Comparison of ENCODE assay signal across 10 cellular contexts in the genomic region with DNA sequence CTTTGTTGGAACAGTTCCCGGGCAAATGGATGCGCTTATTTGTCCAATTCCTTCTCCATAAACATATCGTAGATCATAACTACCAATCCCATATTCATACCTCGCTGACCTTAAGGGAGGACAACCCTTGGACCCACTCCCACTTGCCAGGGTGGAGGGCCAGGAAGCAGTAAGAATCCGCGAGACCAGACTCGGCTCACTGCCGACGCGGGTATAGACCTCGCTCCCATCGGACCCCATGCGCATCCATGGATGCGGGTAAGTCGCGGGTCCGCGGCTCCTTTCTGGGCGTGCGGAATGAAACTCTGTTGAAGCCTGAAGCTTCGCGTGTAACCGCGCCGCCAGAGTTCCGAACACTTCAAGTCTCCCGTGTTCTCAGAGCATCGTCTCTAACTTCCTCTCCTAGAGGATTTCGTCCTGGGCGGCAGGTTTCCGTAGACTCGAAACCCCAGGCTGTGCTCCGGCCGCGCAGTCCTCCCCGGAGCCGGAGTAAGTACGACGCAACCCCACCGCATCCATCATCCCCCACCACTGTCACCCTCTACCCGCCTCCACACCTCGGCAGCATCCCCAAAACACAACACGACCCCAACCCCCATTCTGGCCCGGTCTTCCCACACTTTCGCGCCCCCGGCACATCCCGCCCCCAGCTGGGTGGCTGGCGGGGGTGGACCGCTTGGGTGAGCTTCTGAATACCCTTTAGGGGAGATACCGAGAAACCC. TPM values are rescaled to one million over a fixed set of nuclear protein-coding genes. Genes with fewer than 3 reads are reported as not detected.
DNase-seq lines count a peak whose midpoint lies in the region; ATAC-seq and TF ChIP-seq lines count a peak whose summit lies in the region.
"Had no signal": no experiment of that assay in that cellular context is flagged by ENCODE, and none has a peak within 500 bp of the region (broad histone marks: within the 10 kb centered on the region; RNA-seq: fewer than 3 reads in every experiment).

No MANE protein-coding gene starts in this region.

- H3K4me3 ChIP-seq in LNCaP clone FGC (ENCODE audit: low read depth, low read length) = peak overlapping the region; percentile 37
- peak overlapping the region; percentile 86 for H3K4me3 ChIP-seq in epithelial cell of esophagus (ENCODE audit: low read length)
- no peak overlapping the region for H3K4me3 ChIP-seq in uterus
- H3K4me3 ChIP-seq: HAP-1 had no signal

- peaks cover 31% of the 10 kb centered on the region for H3K27me3 ChIP-seq in CD4-positive, alpha-beta T cell (ENCODE audit: control insufficient read depth, insufficient read depth, low read length)
- peaks cover 0 to 51% of the 10 kb centered on the region in 2 donors for H3K27me3 ChIP-seq in uterus

- intact Hi-C loops in CD4-positive, alpha-beta T cell (cut with DNase I, micrococcal nuclease) = no loop called here
- intact Hi-C loops in uterus (cut with DNase I; ENCODE audit: low total_unique reads) = no loop called here

- peaks cover 56% of the 10 kb centered on the region for H3K27me3 Mint-ChIP-seq in CD4-positive, alpha-beta T cell
- H3K27me3 Mint-ChIP-seq in naive thymus-derived CD8-positive, alpha-beta T cell = peaks cover 34 to 65% (median 41%) of the 10 kb centered on the region in 5 donors

- ATAC-seq in CD4-positive, alpha-beta T cell (ENCODE audit: poor library complexity) = no peak
- no peak for ATAC-seq in naive thymus-derived CD8-positive, alpha-beta T cell
- ATAC-seq in HG03442 (IDR thresholded peaks at IDR 0.05; ENCODE audit: unreplicated experiment) (no peak), HG02970 (IDR thresholded peaks at IDR 0.05; ENCODE audit: low FRiP score, unreplicated experiment) (no peak)

- H3K36me3 Mint-ChIP-seq in CD4-positive, alpha-beta T cell (ENCODE audit: low read depth) = no peaks in the 10 kb centered on the region
- H3K36me3 Mint-ChIP-seq in naive thymus-derived CD8-positive, alpha-beta T cell = peaks cover 0 to 5% (median 0%) of the 10 kb centered on the region in 3 donors

- CTCF ChIA-PET in CD4-positive, alpha-beta T cell (lab: Charles Lee) = no interaction called here

- POLR2A ChIA-PET in CD4-positive, alpha-beta T cell (lab: Charles Lee) = no interaction called here
- POLR2A ChIA-PET in naive thymus-derived CD8-positive, alpha-beta T cell (lab: Charles Lee) = no interaction called here

- H3K9me3 ChIP-seq in CD4-positive, alpha-beta T cell (ENCODE audit: control insufficient read depth, low read length) = no peaks in the 10 kb centered on the region
- no peaks in the 10 kb centered on the region for H3K9me3 ChIP-seq in uterus

- no peak for TF ChIP-seq CTCF in CD4-positive, alpha-beta T cell (IDR thresholded peaks at IDR 0.05)
- TF ChIP-seq CTCF in LNCaP clone FGC (IDR thresholded peaks at IDR 0.05; ENCODE audit: control insufficient read depth, extremely low read depth, insufficient read depth) = no peak
- no peak for TF ChIP-seq CTCF in epithelial cell of esophagus (IDR thresholded peaks at IDR 0.05; ENCODE audit: insufficient read depth, low read depth, low read length, missing control alignments)
- no peak for TF ChIP-seq CTCF in uterus (IDR thresholded peaks at IDR 0.05)

- H3K27ac Mint-ChIP-seq in CD4-positive, alpha-beta T cell = no peak overlapping the region
- no peak overlapping the region for H3K27ac Mint-ChIP-seq in naive thymus-derived CD8-positive, alpha-beta T cell

- H3K4me1 ChIP-seq in uterus = peaks cover 0 to 4% of the 10 kb centered on the region in 2 donors
- H3K4me1 ChIP-seq: HAP-1 had no signal

- no peak overlapping the region for H3K27ac ChIP-seq in CD4-positive, alpha-beta T cell (ENCODE audit: low read depth, low read length)
- no peak overlapping the region for H3K27ac ChIP-seq in uterus

- no peaks in the 10 kb centered on the region for H3K36me3 ChIP-seq in uterus
- H3K36me3 ChIP-seq: HAP-1 had no signal

- H3K4me3 Mint-ChIP-seq in CD4-positive, alpha-beta T cell = peak overlapping the region; percentile 67
- H3K4me3 Mint-ChIP-seq in naive thymus-derived CD8-positive, alpha-beta T cell = peak overlapping the region; percentile 22 to 79 (median 53)

- peaks cover 6% of the 10 kb centered on the region for H3K4me1 Mint-ChIP-seq in CD4-positive, alpha-beta T cell (ENCODE audit: low read depth)
- H3K4me1 Mint-ChIP-seq in naive thymus-derived CD8-positive, alpha-beta T cell = peaks cover 4 to 12% (median 5%) of the 10 kb centered on the region in 4 donors

- no peak for TF ChIP-seq POLR2A in uterus (IDR thresholded peaks at IDR 0.05)

- no peak for DNase-seq in CD4-positive, alpha-beta T cell
- DNase-seq in LNCaP clone FGC (ENCODE audit: low read depth) (no peak), epithelial cell of esophagus (ENCODE audit: low read depth) (peak; percentile 51), NCI-H526 treated with DMSO at 0.1 percent for 48 hours (lab: John Stamatoyannopoulos, UW) (no peak), uterus (no peak)
- DNase-seq in naive thymus-derived CD8-positive, alpha-beta T cell = no peak
- DNase-seq: DND-41 had no signal

- peaks cover 10% of the 10 kb centered on the region for H3K9me3 Mint-ChIP-seq in CD4-positive, alpha-beta T cell
- H3K9me3 Mint-ChIP-seq in naive thymus-derived CD8-positive, alpha-beta T cell = peaks cover 3 to 19% (median 13%) of the 10 kb centered on the region in 9 donors

RNA-seq across cellular contexts. Expression of gene DSC3, which starts 1.0 kb away (rescaled TPM):
- not detected for total RNA-seq in CD4-positive, alpha-beta T cell
- not detected for total RNA-seq in naive thymus-derived CD8-positive, alpha-beta T cell
- polyA plus RNA-seq in naive thymus-derived CD8-positive, alpha-beta T cell = not detected
- total RNA-seq in uterus = 10 to 100 TPM in 1 of 4 donors, 1 to 10 TPM in 1, not detected in 2; 1.3 to 15.7 TPM

Comparison
In these comparisons a context has a peak if more than half of its experiments do, and no peak if none do; other contexts are left out.
1. H3K4me3 ChIP-seq: peak in LNCaP clone FGC (single experiment) and epithelial cell of esophagus (single experiment); none in uterus (0 of 2).